In the genomic region with DNA sequence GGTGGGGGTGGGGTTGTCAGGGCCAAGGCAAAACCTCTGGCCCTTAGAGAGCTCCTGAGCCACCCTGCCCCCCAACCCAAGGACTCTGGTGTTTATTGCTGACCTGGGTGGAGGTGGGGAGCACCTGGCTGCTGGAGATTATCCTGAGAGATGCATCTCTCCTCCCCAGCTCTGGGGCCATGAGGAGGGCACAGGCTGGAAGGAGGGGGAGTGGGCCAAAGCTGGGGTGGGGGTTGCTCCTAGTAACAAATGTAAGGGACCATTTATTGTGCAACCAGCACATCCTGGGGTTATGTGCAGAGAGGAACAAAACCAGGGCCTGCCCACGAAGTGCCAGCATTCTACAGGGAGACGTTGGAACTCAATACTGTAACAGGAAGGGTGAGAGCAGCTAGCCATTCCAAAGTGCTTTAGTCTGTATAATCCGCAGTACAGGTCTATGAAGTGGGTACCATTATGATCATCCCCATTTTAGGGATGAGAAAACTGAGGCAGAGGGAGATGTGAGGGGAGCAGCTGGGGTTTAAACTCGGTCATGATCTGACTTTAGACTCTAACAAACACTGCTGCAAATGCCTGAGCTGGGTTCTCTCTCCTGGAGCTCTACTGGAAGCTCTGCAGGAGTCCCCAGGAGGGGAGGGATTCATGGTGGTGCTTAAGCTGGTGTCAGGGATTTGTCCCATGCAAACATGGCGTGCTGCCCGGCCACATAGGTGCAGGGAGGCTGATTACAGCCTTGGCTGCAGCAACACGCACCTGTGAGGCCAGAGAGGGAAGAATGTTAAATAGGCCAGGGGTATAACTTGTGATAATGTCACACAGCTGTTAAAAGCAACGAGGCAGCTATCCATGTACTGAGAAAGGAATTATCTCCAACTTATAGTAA, we compare ENCODE assay signal across 1 cellular context.
TF ChIP-seq lines count a peak whose summit lies in the region.

No MANE protein-coding gene starts in this region.

TF ChIP-seq in HepG2, 621 proteins besides CTCF, POLR2A, EP300 and RAD21 (continued from another document):
- TF ChIP-seq, protein P1, sequence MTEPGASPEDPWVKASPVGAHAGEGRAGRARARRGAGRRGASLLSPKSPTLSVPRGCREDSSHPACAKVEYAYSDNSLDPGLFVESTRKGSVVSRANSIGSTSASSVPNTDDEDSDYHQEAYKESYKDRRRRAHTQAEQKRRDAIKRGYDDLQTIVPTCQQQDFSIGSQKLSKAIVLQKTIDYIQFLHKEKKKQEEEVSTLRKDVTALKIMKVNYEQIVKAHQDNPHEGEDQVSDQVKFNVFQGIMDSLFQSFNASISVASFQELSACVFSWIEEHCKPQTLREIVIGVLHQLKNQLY (CRISPR knock-in tag; IDR thresholded peaks at IDR 0.05) = no peak
- no peak for TF ChIP-seq NR2F1 (CRISPR knock-in tag; IDR thresholded peaks at IDR 0.05)
- TF ChIP-seq ZNF460 (CRISPR knock-in tag; IDR thresholded peaks at IDR 0.05; ENCODE audit: borderline replicate concordance) = no peak
- TF ChIP-seq ZNF253 (CRISPR knock-in tag; IDR thresholded peaks at IDR 0.05; ENCODE audit: borderline replicate concordance) = no peak
- no peak for TF ChIP-seq GTF3A (CRISPR knock-in tag; conservative IDR thresholded peaks at IDR 0.05)
- no peak for TF ChIP-seq ZNF552 (CRISPR knock-in tag; IDR thresholded peaks at IDR 0.05; ENCODE audit: borderline replicate concordance)
- TF ChIP-seq, protein P2, sequence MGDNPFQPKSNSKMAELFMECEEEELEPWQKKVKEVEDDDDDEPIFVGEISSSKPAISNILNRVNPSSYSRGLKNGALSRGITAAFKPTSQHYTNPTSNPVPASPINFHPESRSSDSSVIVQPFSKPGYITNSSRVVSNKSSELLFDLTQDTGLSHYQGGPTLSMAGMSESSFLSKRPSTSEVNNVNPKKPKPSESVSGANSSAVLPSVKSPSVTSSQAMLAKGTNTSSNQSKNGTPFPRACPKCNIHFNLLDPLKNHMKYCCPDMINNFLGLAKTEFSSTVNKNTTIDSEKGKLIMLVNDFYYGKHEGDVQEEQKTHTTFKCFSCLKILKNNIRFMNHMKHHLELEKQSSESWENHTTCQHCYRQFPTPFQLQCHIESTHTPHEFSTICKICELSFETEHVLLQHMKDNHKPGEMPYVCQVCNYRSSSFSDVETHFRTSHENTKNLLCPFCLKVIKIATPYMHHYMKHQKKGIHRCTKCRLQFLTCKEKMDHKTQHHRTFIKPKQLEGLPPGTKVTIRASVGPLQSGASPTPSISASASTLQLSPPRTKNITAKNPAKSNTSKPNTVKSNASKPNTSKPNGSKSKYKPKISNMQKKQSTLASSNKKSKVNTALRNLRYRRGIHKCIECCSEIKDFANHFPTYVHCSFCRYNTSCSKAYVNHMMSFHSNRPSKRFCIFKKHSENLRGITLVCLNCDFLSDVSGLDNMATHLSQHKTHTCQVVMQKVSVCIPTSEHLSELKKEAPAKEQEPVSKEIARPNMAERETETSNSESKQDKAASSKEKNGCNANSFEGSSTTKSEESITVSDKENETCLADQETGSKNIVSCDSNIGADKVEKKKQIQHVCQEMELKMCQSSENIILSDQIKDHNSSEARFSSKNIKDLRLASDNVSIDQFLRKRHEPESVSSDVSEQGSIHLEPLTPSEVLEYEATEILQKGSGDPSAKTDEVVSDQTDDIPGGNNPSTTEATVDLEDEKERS (CRISPR knock-in tag; IDR thresholded peaks at IDR 0.05) = no peak
- no peak for TF ChIP-seq ZNF562 (CRISPR knock-in tag; IDR thresholded peaks at IDR 0.05; ENCODE audit: borderline replicate concordance)
- no peak for TF ChIP-seq ZNF547 (CRISPR knock-in tag; IDR thresholded peaks at IDR 0.05)
- no peak for TF ChIP-seq ZNF180 (CRISPR knock-in tag; IDR thresholded peaks at IDR 0.05; ENCODE audit: borderline replicate concordance, low read depth)
- no peak for TF ChIP-seq ARNT (IDR thresholded peaks at IDR 0.05)
- no peak for TF ChIP-seq DR1 (CRISPR knock-in tag; IDR thresholded peaks at IDR 0.05)
- TF ChIP-seq, protein P3, sequence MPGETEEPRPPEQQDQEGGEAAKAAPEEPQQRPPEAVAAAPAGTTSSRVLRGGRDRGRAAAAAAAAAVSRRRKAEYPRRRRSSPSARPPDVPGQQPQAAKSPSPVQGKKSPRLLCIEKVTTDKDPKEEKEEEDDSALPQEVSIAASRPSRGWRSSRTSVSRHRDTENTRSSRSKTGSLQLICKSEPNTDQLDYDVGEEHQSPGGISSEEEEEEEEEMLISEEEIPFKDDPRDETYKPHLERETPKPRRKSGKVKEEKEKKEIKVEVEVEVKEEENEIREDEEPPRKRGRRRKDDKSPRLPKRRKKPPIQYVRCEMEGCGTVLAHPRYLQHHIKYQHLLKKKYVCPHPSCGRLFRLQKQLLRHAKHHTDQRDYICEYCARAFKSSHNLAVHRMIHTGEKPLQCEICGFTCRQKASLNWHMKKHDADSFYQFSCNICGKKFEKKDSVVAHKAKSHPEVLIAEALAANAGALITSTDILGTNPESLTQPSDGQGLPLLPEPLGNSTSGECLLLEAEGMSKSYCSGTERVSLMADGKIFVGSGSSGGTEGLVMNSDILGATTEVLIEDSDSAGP (CRISPR knock-in tag; IDR thresholded peaks at IDR 0.05; ENCODE audit: borderline replicate concordance) = no peak
- TF ChIP-seq HHEX (CRISPR knock-in tag; IDR thresholded peaks at IDR 0.05) = no peak
- no peak for TF ChIP-seq POLR2G (IDR thresholded peaks at IDR 0.05; ENCODE audit: low read depth, low read length)
- TF ChIP-seq ZFX (CRISPR knock-in tag; IDR thresholded peaks at IDR 0.05; ENCODE audit: low read depth) = no peak
- TF ChIP-seq HOXA5 (CRISPR knock-in tag; IDR thresholded peaks at IDR 0.05) = 0 out of 2 replicates have a peak, but pooled peaks have one; percentile 36
- TF ChIP-seq PPARG (CRISPR knock-in tag; conservative IDR thresholded peaks at IDR 0.05) = no peak
- peak; percentile 61; the same call in 1 of the 2 replicates for TF ChIP-seq RARA (CRISPR knock-in tag; IDR thresholded peaks at IDR 0.05)
- peak; percentile 27; the same call in 1 of the 2 replicates for TF ChIP-seq ZNF335 (CRISPR knock-in tag; IDR thresholded peaks at IDR 0.05)
- TF ChIP-seq EHMT2 (IDR thresholded peaks at IDR 0.05; ENCODE audit: borderline replicate concordance, low read depth, low read length) = no peak
- TF ChIP-seq SUZ12 (IDR thresholded peaks at IDR 0.05; ENCODE audit: low read depth, low read length) = no peak
- TF ChIP-seq EZH2 (conservative IDR thresholded peaks at IDR 0.05; ENCODE audit: low read depth, low read length) = no peak
- TF ChIP-seq BORCS8-MEF2B (CRISPR knock-in tag; IDR thresholded peaks at IDR 0.05) = no peak
- TF ChIP-seq PAX8 (CRISPR knock-in tag; IDR thresholded peaks at IDR 0.05; ENCODE audit: borderline replicate concordance) = no peak
- TF ChIP-seq, protein P4, sequence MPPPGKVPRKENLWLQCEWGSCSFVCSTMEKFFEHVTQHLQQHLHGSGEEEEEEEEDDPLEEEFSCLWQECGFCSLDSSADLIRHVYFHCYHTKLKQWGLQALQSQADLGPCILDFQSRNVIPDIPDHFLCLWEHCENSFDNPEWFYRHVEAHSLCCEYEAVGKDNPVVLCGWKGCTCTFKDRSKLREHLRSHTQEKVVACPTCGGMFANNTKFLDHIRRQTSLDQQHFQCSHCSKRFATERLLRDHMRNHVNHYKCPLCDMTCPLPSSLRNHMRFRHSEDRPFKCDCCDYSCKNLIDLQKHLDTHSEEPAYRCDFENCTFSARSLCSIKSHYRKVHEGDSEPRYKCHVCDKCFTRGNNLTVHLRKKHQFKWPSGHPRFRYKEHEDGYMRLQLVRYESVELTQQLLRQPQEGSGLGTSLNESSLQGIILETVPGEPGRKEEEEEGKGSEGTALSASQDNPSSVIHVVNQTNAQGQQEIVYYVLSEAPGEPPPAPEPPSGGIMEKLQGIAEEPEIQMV (CRISPR knock-in tag; IDR thresholded peaks at IDR 0.05; ENCODE audit: low read depth) = no peak
- no peak for TF ChIP-seq NR1H2 (CRISPR knock-in tag; IDR thresholded peaks at IDR 0.05; ENCODE audit: borderline replicate concordance, low read depth)
- TF ChIP-seq SAP130 (CRISPR knock-in tag; IDR thresholded peaks at IDR 0.05; ENCODE audit: low read depth) = no peak
- TF ChIP-seq ZNF501 (CRISPR knock-in tag; IDR thresholded peaks at IDR 0.05) = no peak
- TF ChIP-seq ZFP62 (CRISPR knock-in tag; IDR thresholded peaks at IDR 0.05) = no peak
- no peak for TF ChIP-seq TOE1 (CRISPR knock-in tag; IDR thresholded peaks at IDR 0.05)
- TF ChIP-seq, protein P5, sequence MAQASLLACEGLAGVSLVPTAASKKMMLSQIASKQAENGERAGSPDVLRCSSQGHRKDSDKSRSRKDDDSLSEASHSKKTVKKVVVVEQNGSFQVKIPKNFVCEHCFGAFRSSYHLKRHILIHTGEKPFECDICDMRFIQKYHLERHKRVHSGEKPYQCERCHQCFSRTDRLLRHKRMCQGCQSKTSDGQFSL (CRISPR knock-in tag; IDR thresholded peaks at IDR 0.05) = no peak
- TF ChIP-seq CHD4 (IDR thresholded peaks at IDR 0.05; ENCODE audit: borderline replicate concordance, low read length) = peak; percentile 85; the same call in 1 of the 2 replicates
- TF ChIP-seq ZNF451 (CRISPR knock-in tag; IDR thresholded peaks at IDR 0.05) = no peak
- TF ChIP-seq ZNF260 (CRISPR knock-in tag; IDR thresholded peaks at IDR 0.05; ENCODE audit: borderline replicate concordance, low read depth) = no peak
- TF ChIP-seq REL (CRISPR knock-in tag; conservative IDR thresholded peaks at IDR 0.05) = no peak
- TF ChIP-seq ZNF510 (CRISPR knock-in tag; IDR thresholded peaks at IDR 0.05; ENCODE audit: low read depth) = no peak
- no peak for TF ChIP-seq MLLT10 (CRISPR knock-in tag; IDR thresholded peaks at IDR 0.05)
